10 cellular contexts compared by ENCODE assay signal in genomic region chr15:90886291-90886614, GRCh38. TPM values are rescaled to one million over a fixed set of nuclear protein-coding genes. Genes with fewer than 3 reads are reported as not detected.
DNase-seq lines count a peak whose midpoint lies in the region; ATAC-seq, FAIRE-seq and TF ChIP-seq lines count a peak whose summit lies in the region.
"Had no signal": no experiment of that assay in that cellular context is flagged by ENCODE, and none has a peak within 500 bp of the region (broad histone marks: within the 10 kb centered on the region; RNA-seq: fewer than 3 reads in every experiment).

No MANE protein-coding gene starts in this region.

- H3K27ac ChIP-seq in A673 (ENCODE audit: low read depth, low read length, poor library complexity, severe bottlenecking), result no peak overlapping the region
- no peak overlapping the region for H3K27ac ChIP-seq in K562 (ENCODE audit: extremely low read depth, low read depth, low read length)
- H3K27ac ChIP-seq in kidney (ENCODE audit: low read depth in 2 of 2, low read length in 2 of 2), result no peak overlapping the region

- H3K4me3 Mint-ChIP-seq in HFFc6 (no peak overlapping the region), neural crest cell (peak overlapping the region; percentile 60)

- CTCF ChIA-PET in A673 (lab: Charles Lee) (interaction anchor here (0.5 to 2.5 kb wide), 8 partner anchors 9 to 568 kb away, joined by 3 to 17 read pairs (median 5); partner anchors contain the start of gene BLM), K562 (lab: Yijun Ruan, JAX; ENCODE audit: low intra/inter-chr PET ratio) (interaction anchor here (0.5 to 2.1 kb wide), 8 partner anchors 79 to 1263 kb away, joined by 3 to 10 read pairs (median 5); no protein-coding TSS in a partner anchor)

- no peak for TF ChIP-seq POLR2A in K562 (conservative IDR thresholded peaks at IDR 0.05)

- H3K4me1 Mint-ChIP-seq in HFFc6 (ENCODE audit: low read depth) (peaks cover 10% of the 10 kb centered on the region; the same call in 1 of the 2 replicates), neural crest cell (peaks cover 5% of the 10 kb centered on the region)

- H3K36me3 ChIP-seq in A673 (ENCODE audit: insufficient read depth, low read length, poor library complexity, severe bottlenecking) (peaks cover 6% of the 10 kb centered on the region), K562 (ENCODE audit: control insufficient read depth, insufficient read depth, low read length) (peaks cover 23% of the 10 kb centered on the region; the same call in 2 of the 3 replicates), kidney (ENCODE audit: control insufficient read depth in 1 of 2, insufficient read depth in 2 of 2, low read length in 2 of 2) (peaks cover 0 to 2% of the 10 kb centered on the region in 2 donors)

- H3K9me3 Mint-ChIP-seq in HFFc6, result no peaks in the 10 kb centered on the region
- no peaks in the 10 kb centered on the region for H3K9me3 Mint-ChIP-seq in neural crest cell
- H3K9me3 Mint-ChIP-seq: effector memory CD8-positive, alpha-beta T cell had no signal

- H3K36me3 Mint-ChIP-seq in HFFc6 (ENCODE audit: low read depth), result no peaks in the 10 kb centered on the region
- H3K36me3 Mint-ChIP-seq in neural crest cell (ENCODE audit: low read depth), result no peaks in the 10 kb centered on the region

- no peak for TF ChIP-seq RAD21 in K562 (CRISPR knock-in tag; conservative IDR thresholded peaks at IDR 0.05 in 1 of 2, IDR thresholded peaks at IDR 0.05 in 1 of 2)

- in situ Hi-C loops in K562 (cut with MboI), result loop anchor here (5.0 to 10.0 kb wide), 3 partner anchors 239 to 571 kb away; no protein-coding TSS in a partner anchor

- TF ChIP-seq CTCF in A673 (conservative IDR thresholded peaks at IDR 0.05; ENCODE audit: low read depth, low read length) (0 out of 2 replicates have a peak, but pooled peaks have one; percentile 20), HFFc6 (IDR thresholded peaks at IDR 0.05) (peak; percentile 54), K562 (IDR thresholded peaks at IDR 0.05 in 2 of 3, conservative IDR thresholded peaks at IDR 0.05 in 1 of 3; ENCODE audit: insufficient read depth in 2 of 3, low read depth in 1 of 3, low read length in 3 of 3) (no peak), neural crest cell (conservative IDR thresholded peaks at IDR 0.05) (peak; percentile 16), kidney (IDR thresholded peaks at IDR 0.05; ENCODE audit: borderline replicate concordance, extremely low read depth, insufficient read depth) (no peak)

- no peaks in the 10 kb centered on the region for H3K79me2 ChIP-seq in K562 (ENCODE audit: control insufficient read depth, insufficient read depth, low read length)
- H3K79me2 ChIP-seq: parathyroid adenoma had no signal

- POLR2A ChIA-PET in A673 (lab: Charles Lee; ENCODE audit: low non-redundant PET) (no interaction called here), K562 (lab: Yijun Ruan, JAX) (interaction anchor here (0.5 to 2.6 kb wide), 7 partner anchors 9 to 534 kb away, joined by 3 to 11 read pairs (median 4); no protein-coding TSS in a partner anchor)

- H3K9me1 ChIP-seq in K562 (ENCODE audit: control insufficient read depth, insufficient read depth, low read length), result peaks cover 3% of the 10 kb centered on the region

- no peak overlapping the region for H3K9ac ChIP-seq in K562 (ENCODE audit: insufficient read depth in 1 of 2, low read depth in 2 of 2, low read length in 2 of 2)
- H3K9ac ChIP-seq in kidney (ENCODE audit: low read length in 2 of 2), result no peak overlapping the region
- H3K9ac ChIP-seq: parathyroid adenoma had no signal

- no peaks in the 10 kb centered on the region for H3K9me3 ChIP-seq in A673 (ENCODE audit: low read depth, low read length, poor library complexity, severe bottlenecking)
- H3K9me3 ChIP-seq in K562 (replicated peaks; ENCODE audit: control insufficient read depth, insufficient read depth, low read depth, low read length), result no peaks in the 10 kb centered on the region
- no peaks in the 10 kb centered on the region for H3K9me3 ChIP-seq in kidney (ENCODE audit: control insufficient read depth in 1 of 2, low read length in 2 of 2)

- FAIRE-seq in K562 (lab: Jason Lieb, UNC), result no peak
- no peak for FAIRE-seq in kidney (lab: Jason Lieb, UNC)

- no peak for TF ChIP-seq EP300 in K562 (IDR thresholded peaks at IDR 0.05; ENCODE audit: low read length)

- H3K27ac Mint-ChIP-seq in HFFc6 (no peak overlapping the region), neural crest cell (ENCODE audit: unreplicated experiment) (no peak overlapping the region)

- peak overlapping the region; percentile 61; the same call in 1 of the 2 replicates for H2AFZ ChIP-seq in K562 (ENCODE audit: low read depth, low read length)
- H2AFZ ChIP-seq: parathyroid adenoma had no signal

- H3K4me1 ChIP-seq in A673 (ENCODE audit: insufficient read depth, low read length, poor library complexity, severe bottlenecking), result no peaks in the 10 kb centered on the region
- peaks cover 10 to 73% of the 10 kb centered on the region in 2 experiments; a peak in 4 of 5 replicates for H3K4me1 ChIP-seq in K562 (replicated peaks in 1 of 2; ENCODE audit: control insufficient read depth in 2 of 2, insufficient read depth in 2 of 2, low read length in 2 of 2)
- H3K4me1 ChIP-seq in kidney (ENCODE audit: control insufficient read depth in 1 of 2, insufficient read depth in 1 of 2, low read depth in 1 of 2, low read length in 2 of 2), result peaks cover 6 to 20% of the 10 kb centered on the region in 2 donors
- H3K4me1 ChIP-seq: parathyroid adenoma had no signal

- intact Hi-C loops in A673 (cut with micrococcal nuclease; ENCODE audit: unreplicated experiment) (loop anchor here (1.0 to 5.0 kb wide), 4 partner anchors 179 to 566 kb away; no protein-coding TSS in a partner anchor), K562 (cut with micrococcal nuclease) (loop anchor here (1.0 to 10.0 kb wide), 5 partner anchors 69 to 561 kb away; no protein-coding TSS in a partner anchor), kidney (cut with DNase I) (no loop called here)

- H3K27me3 ChIP-seq in A673 (replicated peaks; ENCODE audit: insufficient read depth, low read depth, low read length, poor library complexity) (no peaks in the 10 kb centered on the region), K562 (ENCODE audit: control insufficient read depth in 2 of 2, insufficient read depth in 2 of 2, low read length in 2 of 2) (no peaks in the 10 kb centered on the region)

- H3K4me2 ChIP-seq in K562 (ENCODE audit: insufficient read depth, low read length), result no peak overlapping the region

- no peak for ATAC-seq in K562

- no TSS peak for BruUV-seq in A673 (replicated peaks; lab: Mats Ljungman, UMichigan)
- BruUV-seq in K562 (replicated peaks; lab: Mats Ljungman, UMichigan), result no TSS peak

- WGBS in K562 (ENCODE audit: insufficient coverage, low coverage, missing lambda C conversion rate), result 11% methylated on average over 5 of the region's 5 CpGs

- DNase-seq in A673 (ENCODE audit: low spot score), result no peak
- no peak for DNase-seq in HFFc6
- no peak for DNase-seq in K562 (ENCODE audit: extremely low read depth in 1 of 4, low spot score in 3 of 4)
- no peak for DNase-seq in neural crest cell (ENCODE audit: low read depth, low spot score)
- DNase-seq in kidney, result no peak
- DNase-seq in stimulated activated CD4-positive, alpha-beta T cell treated with anti-CD3 and anti-CD28 coated beads, Interleukin-4, amount 100 ng/mL, for 1 hour, result no peak
- no peak for DNase-seq in DMS53 (lab: John Stamatoyannopoulos, UW)
- no peak for DNase-seq in LoVo (ENCODE audit: low spot score)

- no peak overlapping the region for H3K4me3 ChIP-seq in A673 (ENCODE audit: low read depth, low read length, poor library complexity, severe bottlenecking)
- H3K4me3 ChIP-seq in K562, result no peak overlapping the region
- H3K4me3 ChIP-seq in kidney (ENCODE audit: low read length in 2 of 2), result no peak overlapping the region

- H4K20me1 ChIP-seq in K562 (replicated peaks; ENCODE audit: control insufficient read depth, insufficient read depth, low read length), result peaks cover 6% of the 10 kb centered on the region; the same call in 1 of the 2 replicates

- H3K27me3 Mint-ChIP-seq in HFFc6 (ENCODE audit: insufficient read depth), result no peaks in the 10 kb centered on the region; the same call in none of the 2 replicates
- H3K27me3 Mint-ChIP-seq in neural crest cell (ENCODE audit: low read depth), result no peaks in the 10 kb centered on the region

RNA-seq across cellular contexts. Expression of gene FES, which starts 1.9 kb away (rescaled TPM):
- total RNA-seq in A673 (2021) (1.3 and 3.8 TPM in 2 replicates), K562 (2014; rRNA removed) (0.86 and 1.6 TPM in 2 replicates), K562 (2014; rRNA removed; fragmentation: Illumina TruSeq; extraction: Trizol) (0.73 and 1.1 TPM in 2 replicates), K562 (2015; rRNA removed; fragmentation: Illumina TruSeq; extraction: Trizol) (0.72 and 1.1 TPM in 2 replicates), K562 (2021) (1.3 and 2.6 TPM in 2 replicates), neural crest cell (2.8 TPM in 2 replicates), kidney (33.5 TPM)
- 1 to 10 TPM in 4 of 6 experiments, under 1 TPM in 2; 0.41 to 1.4 (median 1.1) TPM for total RNA-seq in HFFc6 (2021; fragmentation: NEBNext Ultra II Directional; extraction: Animal tissue kit (Norgen Biotek cat#: 25700))
- 3.7 and 18.5 TPM in 2 replicates for total RNA-seq in K562 (2011; cell fraction: chromatin; rRNA removed; ENCODE audit: low replicate concordance)
- 5.1 and 10.8 TPM in 2 replicates for total RNA-seq in K562 (2011; cell fraction: nucleolus; rRNA removed)
- 3.3 and 6.0 TPM in 2 replicates for total RNA-seq in K562 (2011; cell fraction: nucleoplasm; rRNA removed)
- polyA plus RNA-seq in K562 (2011; rRNA removed) (0.38 and 1.0 TPM in 2 replicates), K562 (2014; fragmentation: Illumina TruSeq; extraction: Trizol) (0.55 and 0.66 TPM in 2 replicates), K562 (2014; fragmentation: Nextera tagmentation; extraction: Ambion mirVana) (under 1 TPM; 0.82 to 0.91 TPM), K562 (2014; rRNA removed) (0.78 and 2.5 TPM in 2 replicates), kidney (ENCODE audit: insufficient read depth, low read depth, low replicate concordance) (9.3 TPM)
- 0.83 and 1.2 TPM in 2 replicates for polyA plus RNA-seq in K562 (2011; cell fraction: cytosol; rRNA removed)
- 4.8 and 6.6 TPM in 2 replicates for polyA plus RNA-seq in K562 (2011; cell fraction: nucleus; rRNA removed)
- polyA plus RNA-seq in K562 (2012), result 1.1 and 2.8 TPM in 2 replicates
- polyA minus RNA-seq in K562 (2011; rRNA and poly(A)+ RNA removed), result 0.14 and 0.45 TPM in 2 replicates
- 0.86 and 2.5 TPM in 2 replicates for polyA minus RNA-seq in K562 (2011; cell fraction: cytosol; rRNA and poly(A)+ RNA removed)
- 4.0 and 4.3 TPM in 2 replicates for polyA minus RNA-seq in K562 (2011; cell fraction: nucleus; rRNA and poly(A)+ RNA removed)

RNA-seq across cellular contexts. Expression of gene MAN2A2, which starts 16.8 kb away (rescaled TPM):
- total RNA-seq in A673 (2021), result 75.7 and 91.3 TPM in 2 replicates
- total RNA-seq in HFFc6 (2021; fragmentation: NEBNext Ultra II Directional; extraction: Animal tissue kit (Norgen Biotek cat#: 25700)), result 10 to 100 TPM; 15.8 to 26.9 (median 23.4) TPM
- 447 and 1,128 TPM in 2 replicates for total RNA-seq in K562 (2011; cell fraction: chromatin; rRNA removed; ENCODE audit: low replicate concordance)
- 692 and 704 TPM in 2 replicates for total RNA-seq in K562 (2011; cell fraction: nucleolus; rRNA removed)
- 460 and 506 TPM in 2 replicates for total RNA-seq in K562 (2011; cell fraction: nucleoplasm; rRNA removed)
- 35.0 and 53.7 TPM in 2 replicates for total RNA-seq in K562 (2014; rRNA removed)
- total RNA-seq in K562 (2014; rRNA removed; fragmentation: Illumina TruSeq; extraction: Trizol), result 20.6 and 25.0 TPM in 2 replicates
- total RNA-seq in K562 (2015; rRNA removed; fragmentation: Illumina TruSeq; extraction: Trizol), result 43.3 and 43.4 TPM in 2 replicates
- 116 and 151 TPM in 2 replicates for total RNA-seq in K562 (2021)
- polyA plus RNA-seq in K562 (2011; rRNA removed), result 71.7 and 195 TPM in 2 replicates
- 119 and 133 TPM in 2 replicates for polyA plus RNA-seq in K562 (2011; cell fraction: cytosol; rRNA removed)
- polyA plus RNA-seq in K562 (2011; cell fraction: nucleus; rRNA removed), result 1,870 and 1,995 TPM in 2 replicates
- polyA plus RNA-seq in K562 (2012), result 92.0 and 210 TPM in 2 replicates
- polyA plus RNA-seq in K562 (2014; fragmentation: Illumina TruSeq; extraction: Trizol), result 130 and 131 TPM in 2 replicates
- polyA plus RNA-seq in K562 (2014; fragmentation: Nextera tagmentation; extraction: Ambion mirVana), result 10 to 100 TPM in 1 of 2 experiments, 1 to 10 TPM in 1; 7.3 to 13.7 TPM
- 114 and 121 TPM in 2 replicates for polyA plus RNA-seq in K562 (2014; rRNA removed)
- 30.7 and 41.4 TPM in 2 replicates for polyA minus RNA-seq in K562 (2011; rRNA and poly(A)+ RNA removed)
- 71.5 and 84.4 TPM in 2 replicates for polyA minus RNA-seq in K562 (2011; cell fraction: cytosol; rRNA and poly(A)+ RNA removed)
- polyA minus RNA-seq in K562 (2011; cell fraction: nucleus; rRNA and poly(A)+ RNA removed), result 264 and 379 TPM in 2 replicates
- 78.0 and 81.6 TPM in 2 replicates for total RNA-seq in neural crest cell
- total RNA-seq in kidney, result 56.3 TPM
- 11.4 TPM for polyA plus RNA-seq in kidney (ENCODE audit: insufficient read depth, low read depth, low replicate concordance)

RNA-seq across cellular contexts. Expression of gene FURIN, which starts 17.9 kb away (rescaled TPM):
- total RNA-seq in A673 (2021), result 59.0 and 63.4 TPM in 2 replicates
- total RNA-seq in HFFc6 (2021; fragmentation: NEBNext Ultra II Directional; extraction: Animal tissue kit (Norgen Biotek cat#: 25700)), result 10 to 100 TPM; 68.9 to 79.4 (median 74.6) TPM
- total RNA-seq in K562 (2011; cell fraction: chromatin; rRNA removed; ENCODE audit: low replicate concordance), result 29.3 and 88.9 TPM in 2 replicates
- total RNA-seq in K562 (2011; cell fraction: nucleolus; rRNA removed), result 101 and 110 TPM in 2 replicates
- total RNA-seq in K562 (2011; cell fraction: nucleoplasm; rRNA removed), result 63.1 TPM in 2 replicates
- 49.9 and 69.9 TPM in 2 replicates for total RNA-seq in K562 (2014; rRNA removed)
- total RNA-seq in K562 (2014; rRNA removed; fragmentation: Illumina TruSeq; extraction: Trizol), result 10.0 and 11.7 TPM in 2 replicates
- total RNA-seq in K562 (2015; rRNA removed; fragmentation: Illumina TruSeq; extraction: Trizol), result 34.8 and 36.0 TPM in 2 replicates
- total RNA-seq in K562 (2021), result 93.5 and 99.9 TPM in 2 replicates
- 22.4 and 30.8 TPM in 2 replicates for polyA plus RNA-seq in K562 (2011; rRNA removed)
- 31.2 and 60.1 TPM in 2 replicates for polyA plus RNA-seq in K562 (2011; cell fraction: cytosol; rRNA removed)
- 42.7 and 71.3 TPM in 2 replicates for polyA plus RNA-seq in K562 (2011; cell fraction: nucleus; rRNA removed)
- polyA plus RNA-seq in K562 (2012), result 74.8 and 95.4 TPM in 2 replicates
- 36.4 and 61.7 TPM in 2 replicates for polyA plus RNA-seq in K562 (2014; fragmentation: Illumina TruSeq; extraction: Trizol)
- polyA plus RNA-seq in K562 (2014; fragmentation: Nextera tagmentation; extraction: Ambion mirVana), result 1 to 10 TPM in 1 of 2 experiments, under 1 TPM in 1; 0.92 to 1.1 TPM
- 49.1 and 50.3 TPM in 2 replicates for polyA plus RNA-seq in K562 (2014; rRNA removed)
- 12.3 and 17.9 TPM in 2 replicates for polyA minus RNA-seq in K562 (2011; rRNA and poly(A)+ RNA removed)
- 47.5 and 65.9 TPM in 2 replicates for polyA minus RNA-seq in K562 (2011; cell fraction: cytosol; rRNA and poly(A)+ RNA removed)
- polyA minus RNA-seq in K562 (2011; cell fraction: nucleus; rRNA and poly(A)+ RNA removed), result 24.6 and 32.0 TPM in 2 replicates
- total RNA-seq in neural crest cell, result 14.8 and 15.7 TPM in 2 replicates
- total RNA-seq in kidney, result 75.9 TPM
- polyA plus RNA-seq in kidney (ENCODE audit: insufficient read depth, low read depth, low replicate concordance), result 36.4 TPM

RNA-seq across cellular contexts. Expression of gene HDDC3, which starts 46.1 kb away (rescaled TPM):
- total RNA-seq in A673 (2021), result 22.6 and 23.9 TPM in 2 replicates
- total RNA-seq in HFFc6 (2021; fragmentation: NEBNext Ultra II Directional; extraction: Animal tissue kit (Norgen Biotek cat#: 25700)), result 10 to 100 TPM; 11.2 to 15.7 (median 13.5) TPM
- 27.3 and 60.3 TPM in 2 replicates for total RNA-seq in K562 (2011; cell fraction: chromatin; rRNA removed; ENCODE audit: low replicate concordance)
- total RNA-seq in K562 (2011; cell fraction: nucleolus; rRNA removed), result 59.5 and 62.4 TPM in 2 replicates
- total RNA-seq in K562 (2011; cell fraction: nucleoplasm; rRNA removed), result 46.9 and 47.9 TPM in 2 replicates
- 54.1 and 64.9 TPM in 2 replicates for total RNA-seq in K562 (2014; rRNA removed)
- 28.2 and 33.0 TPM in 2 replicates for total RNA-seq in K562 (2014; rRNA removed; fragmentation: Illumina TruSeq; extraction: Trizol)
- total RNA-seq in K562 (2015; rRNA removed; fragmentation: Illumina TruSeq; extraction: Trizol), result 36.6 and 36.9 TPM in 2 replicates
- total RNA-seq in K562 (2021), result 42.6 and 43.0 TPM in 2 replicates
- 30.8 and 33.4 TPM in 2 replicates for polyA plus RNA-seq in K562 (2011; rRNA removed)
- 37.1 and 49.7 TPM in 2 replicates for polyA plus RNA-seq in K562 (2011; cell fraction: cytosol; rRNA removed)
- 37.0 and 41.5 TPM in 2 replicates for polyA plus RNA-seq in K562 (2011; cell fraction: nucleus; rRNA removed)
- polyA plus RNA-seq in K562 (2012), result 29.7 and 31.4 TPM in 2 replicates
- 51.7 and 54.2 TPM in 2 replicates for polyA plus RNA-seq in K562 (2014; fragmentation: Illumina TruSeq; extraction: Trizol)
- polyA plus RNA-seq in K562 (2014; fragmentation: Nextera tagmentation; extraction: Ambion mirVana), result 10 to 100 TPM; 14.9 to 21.3 TPM
- polyA plus RNA-seq in K562 (2014; rRNA removed), result 55.8 and 65.8 TPM in 2 replicates
- 21.5 and 26.2 TPM in 2 replicates for polyA minus RNA-seq in K562 (2011; rRNA and poly(A)+ RNA removed)
- 10.3 and 15.1 TPM in 2 replicates for polyA minus RNA-seq in K562 (2011; cell fraction: cytosol; rRNA and poly(A)+ RNA removed)
- 28.9 and 44.4 TPM in 2 replicates for polyA minus RNA-seq in K562 (2011; cell fraction: nucleus; rRNA and poly(A)+ RNA removed)
- total RNA-seq in neural crest cell, result 15.7 and 16.7 TPM in 2 replicates
- 15.5 TPM for total RNA-seq in kidney
- 47.3 TPM for polyA plus RNA-seq in kidney (ENCODE audit: insufficient read depth, low read depth, low replicate concordance)

RNA-seq across cellular contexts. Expression of gene UNC45A, which starts 48.8 kb away (rescaled TPM):
- total RNA-seq in A673 (2021) (74.4 and 77.7 TPM in 2 replicates), K562 (2014; rRNA removed) (59.8 and 65.2 TPM in 2 replicates), K562 (2014; rRNA removed; fragmentation: Illumina TruSeq; extraction: Trizol) (19.2 and 22.6 TPM in 2 replicates), K562 (2015; rRNA removed; fragmentation: Illumina TruSeq; extraction: Trizol) (47.7 and 52.5 TPM in 2 replicates), K562 (2021) (79.0 and 79.3 TPM in 2 replicates), neural crest cell (65.4 and 73.8 TPM in 2 replicates), kidney (62.8 TPM)
- 10 to 100 TPM; 65.3 to 77.5 (median 72.1) TPM for total RNA-seq in HFFc6 (2021; fragmentation: NEBNext Ultra II Directional; extraction: Animal tissue kit (Norgen Biotek cat#: 25700))
- total RNA-seq in K562 (2011; cell fraction: chromatin; rRNA removed; ENCODE audit: low replicate concordance), result 131 and 331 TPM in 2 replicates
- total RNA-seq in K562 (2011; cell fraction: nucleolus; rRNA removed), result 205 and 228 TPM in 2 replicates
- total RNA-seq in K562 (2011; cell fraction: nucleoplasm; rRNA removed), result 113 and 152 TPM in 2 replicates
- polyA plus RNA-seq in K562 (2011; rRNA removed) (43.7 and 56.7 TPM in 2 replicates), K562 (2014; fragmentation: Illumina TruSeq; extraction: Trizol) (35.7 and 46.7 TPM in 2 replicates), K562 (2014; fragmentation: Nextera tagmentation; extraction: Ambion mirVana) (10 to 100 TPM; 22.4 to 23.1 TPM), K562 (2014; rRNA removed) (54.5 and 55.5 TPM in 2 replicates), kidney (ENCODE audit: insufficient read depth, low read depth, low replicate concordance) (48.9 TPM)
- polyA plus RNA-seq in K562 (2011; cell fraction: cytosol; rRNA removed), result 46.7 and 62.9 TPM in 2 replicates
- 163 and 164 TPM in 2 replicates for polyA plus RNA-seq in K562 (2011; cell fraction: nucleus; rRNA removed)
- 75.1 and 75.7 TPM in 2 replicates for polyA plus RNA-seq in K562 (2012)
- polyA minus RNA-seq in K562 (2011; rRNA and poly(A)+ RNA removed), result 51.9 and 58.7 TPM in 2 replicates
- polyA minus RNA-seq in K562 (2011; cell fraction: cytosol; rRNA and poly(A)+ RNA removed), result 50.4 and 51.9 TPM in 2 replicates
- polyA minus RNA-seq in K562 (2011; cell fraction: nucleus; rRNA and poly(A)+ RNA removed), result 51.0 and 77.4 TPM in 2 replicates

Comparison
In these comparisons a context has a peak if more than half of its experiments do, and no peak if none do; other contexts are left out.
1. CTCF ChIP-seq: peak in A673 (single experiment), HFFc6 (single experiment) and neural crest cell (single experiment); none in K562 (0 of 3) and kidney (single experiment).